15 cellular contexts compared by ENCODE assay signal in the genomic region with DNA sequence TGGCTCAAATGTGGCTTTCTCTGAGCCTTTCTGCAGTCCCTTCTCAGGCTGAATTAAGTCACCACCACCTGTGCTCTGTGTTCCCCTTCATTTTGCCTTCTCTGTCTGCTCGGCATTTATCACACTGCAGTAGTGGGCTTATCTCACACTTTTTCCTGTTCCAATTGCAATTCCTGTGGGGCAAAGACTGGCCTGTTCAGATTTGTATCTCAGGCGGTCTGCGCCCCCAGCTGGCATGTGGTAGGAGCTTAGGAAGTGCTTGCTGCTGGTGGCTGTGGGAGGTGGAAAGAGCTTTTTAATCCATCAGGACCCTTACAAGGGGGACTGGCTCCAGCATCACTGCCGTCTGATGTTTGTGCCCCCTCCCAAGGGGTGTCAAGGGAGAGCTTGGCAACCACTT. TPM values are rescaled to one million over a fixed set of nuclear protein-coding genes. Genes with fewer than 3 reads are reported as not detected.
A peak's percentile ranks its signal among the peaks of the same experiment; 100 is the strongest.
DNase-seq lines count a peak whose midpoint lies in the region; ATAC-seq and TF ChIP-seq lines count a peak whose summit lies in the region.
"Had no signal": no experiment of that assay in that cellular context is flagged by ENCODE, and none has a peak within 500 bp of the region (broad histone marks: within the 10 kb centered on the region; RNA-seq: fewer than 3 reads in every experiment).

No MANE protein-coding gene starts in this region.

- H3K9me3 ChIP-seq in heart right ventricle (no peaks in the 10 kb centered on the region), right atrium auricular region (no peaks in the 10 kb centered on the region)

- H3K4me3 Mint-ChIP-seq in GM23338 = no peak overlapping the region
- peak overlapping the region; percentile 68 for H3K4me3 Mint-ChIP-seq in natural killer cell treated with Interleukin-12 subunit alpha and Interleukin-12 subunit beta and Interleukin-15 and Interleukin-18, amount 100 ng/mL, for 72 hours

- DNase-seq in activated CD8-positive, alpha-beta memory T cell treated with anti-CD3 and anti-CD28 coated beads for 24 hours = peak; percentile 42
- DNase-seq in activated CD8-positive, alpha-beta memory T cell treated with anti-CD3 and anti-CD28 coated beads, Interleukin-2, amount 50 U/mL, for 48 hours = no peak
- DNase-seq in GM23338 (ENCODE audit: low spot score) = no peak
- peak; percentile 43 for DNase-seq in dermis blood vessel endothelial cell
- DNase-seq in natural killer cell treated with Interleukin-12 subunit alpha and Interleukin-12 subunit beta and Interleukin-15 and Interleukin-18, amount 100 ng/mL, for 72 hours (ENCODE audit: low spot score) = no peak
- no peak for DNase-seq in heart right ventricle
- no peak for DNase-seq in right atrium auricular region (ENCODE audit: low spot score)
- DNase-seq in SKM-1 treated with dmso at 0.1 percent for 144 hours (lab: John Stamatoyannopoulos, UW; ENCODE audit: unreplicated experiment) = no peak
- DNase-seq: H7, Karpas-422, NCI-H1105 treated with DMSO at 0.1 percent for 48 hours, NCI-H187 treated with DMSO at 0.1 percent for 48 hours, NCI-H2171, NCI-H446 treated with DMSO at 0.1 percent for 48 hours, NCI-H748 treated with DMSO at 0.1 percent for 48 hours had no signal

- no peak for ATAC-seq in GM23338
- ATAC-seq in natural killer cell treated with Interleukin-12 subunit alpha and Interleukin-12 subunit beta and Interleukin-15 and Interleukin-18, amount 100 ng/mL, for 72 hours = no peak
- ATAC-seq in heart right ventricle = no peak

- H3K9me2 ChIP-seq in GM23338 (ENCODE audit: insufficient read depth) = 0 out of 2 replicates have a peak, but pooled peaks cover 2% of the 10 kb centered on the region

- H3K27ac Mint-ChIP-seq in GM23338 = no peak overlapping the region
- peak overlapping the region; percentile 87 to 97 for H3K27ac Mint-ChIP-seq in natural killer cell treated with Interleukin-12 subunit alpha and Interleukin-12 subunit beta and Interleukin-15 and Interleukin-18, amount 100 ng/mL, for 72 hours

- no peaks in the 10 kb centered on the region for H3K36me3 ChIP-seq in GM23338 (ENCODE audit: insufficient read depth)
- peaks cover 0 to 3% (median 0%) of the 10 kb centered on the region in 9 donors for H3K36me3 ChIP-seq in heart right ventricle
- no peaks in the 10 kb centered on the region for H3K36me3 ChIP-seq in right atrium auricular region

- no peak overlapping the region for H3K4me2 ChIP-seq in GM23338

- no peaks in the 10 kb centered on the region for H3K79me2 ChIP-seq in GM23338 (replicated peaks; ENCODE audit: insufficient read depth)

- H3K27me3 ChIP-seq in GM23338 (ENCODE audit: insufficient read depth) = no peaks in the 10 kb centered on the region
- no peaks in the 10 kb centered on the region for H3K27me3 ChIP-seq in heart right ventricle
- no peaks in the 10 kb centered on the region for H3K27me3 ChIP-seq in right atrium auricular region

- H3K27me3 Mint-ChIP-seq in GM23338 (ENCODE audit: insufficient read depth, low read depth, poor library complexity) = peaks cover 3% of the 10 kb centered on the region
- no peaks in the 10 kb centered on the region for H3K27me3 Mint-ChIP-seq in natural killer cell treated with Interleukin-12 subunit alpha and Interleukin-12 subunit beta and Interleukin-15 and Interleukin-18, amount 100 ng/mL, for 72 hours

- H3K4me1 ChIP-seq in GM23338 (ENCODE audit: insufficient read depth) (no peaks in the 10 kb centered on the region), heart right ventricle (peaks cover 8 to 63% (median 46%) of the 10 kb centered on the region in 9 donors), right atrium auricular region (peaks cover 0 to 45% of the 10 kb centered on the region in 2 donors)

- H3K4me1 Mint-ChIP-seq in GM23338 = peaks cover 18% of the 10 kb centered on the region
- peaks cover 91 to 93% of the 10 kb centered on the region in 2 donors for H3K4me1 Mint-ChIP-seq in natural killer cell treated with Interleukin-12 subunit alpha and Interleukin-12 subunit beta and Interleukin-15 and Interleukin-18, amount 100 ng/mL, for 72 hours (ENCODE audit: low read depth in 2 of 2)

- H4K20me1 ChIP-seq in GM23338 (replicated peaks; ENCODE audit: insufficient read depth) = no peaks in the 10 kb centered on the region

- intact Hi-C loops in heart right ventricle (cut with DNase I) = loop anchor here in 1 of 10 donors (5.0 kb wide), 1 partner anchor 416 kb away; no protein-coding TSS in a partner anchor

- 65 to 72% methylated on average over 4 of the region's 4 CpGs for WGBS in heart right ventricle, 2 donors

- no peak overlapping the region for H2AFZ ChIP-seq in GM23338

- no peaks in the 10 kb centered on the region for H3K36me3 Mint-ChIP-seq in GM23338 (ENCODE audit: low read depth)
- H3K36me3 Mint-ChIP-seq in natural killer cell treated with Interleukin-12 subunit alpha and Interleukin-12 subunit beta and Interleukin-15 and Interleukin-18, amount 100 ng/mL, for 72 hours = peaks cover 9% of the 10 kb centered on the region

- H3F3A ChIP-seq in GM23338 (replicated peaks; ENCODE audit: low read depth) = no peaks in the 10 kb centered on the region

- no peak overlapping the region for H3K27ac ChIP-seq in GM23338 (ENCODE audit: low read depth)
- no peak overlapping the region for H3K27ac ChIP-seq in heart right ventricle
- no peak overlapping the region for H3K27ac ChIP-seq in right atrium auricular region

- H3K4me3 ChIP-seq in GM23338 = no peak overlapping the region
- no peak overlapping the region for H3K4me3 ChIP-seq in heart right ventricle
- H3K4me3 ChIP-seq in right atrium auricular region = no peak overlapping the region

- peak; percentile 8 to 22; a peak in 1 of 4 replicates for TF ChIP-seq CTCF in GM23338 (conservative IDR thresholded peaks at IDR 0.05; ENCODE audit: low read depth in 2 of 2)
- no peak for TF ChIP-seq CTCF in heart right ventricle (IDR thresholded peaks at IDR 0.05)
- no peak for TF ChIP-seq CTCF in right atrium auricular region (IDR thresholded peaks at IDR 0.05)

- no peaks in the 10 kb centered on the region for H3K9me3 Mint-ChIP-seq in GM23338
- peaks cover 3% of the 10 kb centered on the region for H3K9me3 Mint-ChIP-seq in natural killer cell treated with Interleukin-12 subunit alpha and Interleukin-12 subunit beta and Interleukin-15 and Interleukin-18, amount 100 ng/mL, for 72 hours

TF ChIP-seq in GM23338, 12 proteins besides CTCF, POLR2A, EP300 and RAD21 (continues in another document):
- TF ChIP-seq EZH2phosphoT487 (IDR thresholded peaks at IDR 0.05; ENCODE audit: unreplicated experiment) (no peak), ETS1 (IDR thresholded peaks at IDR 0.05) (no peak), ZNF331 (CRISPR knock-in tag; IDR thresholded peaks at IDR 0.05; ENCODE audit: low read depth) (no peak)
- TF ChIP-seq, protein P1, sequence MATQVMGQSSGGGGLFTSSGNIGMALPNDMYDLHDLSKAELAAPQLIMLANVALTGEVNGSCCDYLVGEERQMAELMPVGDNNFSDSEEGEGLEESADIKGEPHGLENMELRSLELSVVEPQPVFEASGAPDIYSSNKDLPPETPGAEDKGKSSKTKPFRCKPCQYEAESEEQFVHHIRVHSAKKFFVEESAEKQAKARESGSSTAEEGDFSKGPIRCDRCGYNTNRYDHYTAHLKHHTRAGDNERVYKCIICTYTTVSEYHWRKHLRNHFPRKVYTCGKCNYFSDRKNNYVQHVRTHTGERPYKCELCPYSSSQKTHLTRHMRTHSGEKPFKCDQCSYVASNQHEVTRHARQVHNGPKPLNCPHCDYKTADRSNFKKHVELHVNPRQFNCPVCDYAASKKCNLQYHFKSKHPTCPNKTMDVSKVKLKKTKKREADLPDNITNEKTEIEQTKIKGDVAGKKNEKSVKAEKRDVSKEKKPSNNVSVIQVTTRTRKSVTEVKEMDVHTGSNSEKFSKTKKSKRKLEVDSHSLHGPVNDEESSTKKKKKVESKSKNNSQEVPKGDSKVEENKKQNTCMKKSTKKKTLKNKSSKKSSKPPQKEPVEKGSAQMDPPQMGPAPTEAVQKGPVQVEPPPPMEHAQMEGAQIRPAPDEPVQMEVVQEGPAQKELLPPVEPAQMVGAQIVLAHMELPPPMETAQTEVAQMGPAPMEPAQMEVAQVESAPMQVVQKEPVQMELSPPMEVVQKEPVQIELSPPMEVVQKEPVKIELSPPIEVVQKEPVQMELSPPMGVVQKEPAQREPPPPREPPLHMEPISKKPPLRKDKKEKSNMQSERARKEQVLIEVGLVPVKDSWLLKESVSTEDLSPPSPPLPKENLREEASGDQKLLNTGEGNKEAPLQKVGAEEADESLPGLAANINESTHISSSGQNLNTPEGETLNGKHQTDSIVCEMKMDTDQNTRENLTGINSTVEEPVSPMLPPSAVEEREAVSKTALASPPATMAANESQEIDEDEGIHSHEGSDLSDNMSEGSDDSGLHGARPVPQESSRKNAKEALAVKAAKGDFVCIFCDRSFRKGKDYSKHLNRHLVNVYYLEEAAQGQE (IDR thresholded peaks at IDR 0.05; ENCODE audit: unreplicated experiment) = no peak

RNA-seq across cellular contexts. Expression of gene BMAL1, which starts 21.2 kb away (rescaled TPM):
- total RNA-seq in GM23338 (2014; rRNA removed; shearing (Covaris generic)) = 7.2 and 7.8 TPM in 2 replicates
- polyA plus RNA-seq in GM23338 (2016; fragmentation: Nextera tagmentation; extraction: Ambion mirVana) (5.1 and 5.9 TPM in 2 replicates), heart right ventricle (10 to 100 TPM in 1 of 2 donors, 1 to 10 TPM in 1; 9.8 to 14.7 TPM)
- total RNA-seq in dermis blood vessel endothelial cell (11.6 and 13.3 TPM in 2 replicates), heart right ventricle (10 to 100 TPM in 5 of 10 donors, 1 to 10 TPM in 5; 2.9 to 19.9 (median 7.9) TPM), right atrium auricular region (10 to 100 TPM; 20.7 to 24.9 TPM)
- total RNA-seq in natural killer cell treated with Interleukin-12 subunit alpha and Interleukin-12 subunit beta and Interleukin-15 and Interleukin-18, amount 100 ng/mL, for 72 hours = 10 to 100 TPM; 61.4 to 82.1 TPM

Comparison
In these comparisons a context has a peak if more than half of its experiments do, and no peak if none do; other contexts are left out.
1. DNase-seq: peak in activated CD8-positive, alpha-beta memory T cell treated with anti-CD3 and anti-CD28 coated beads for 24 hours (single experiment) and dermis blood vessel endothelial cell (single experiment); none in activated CD8-positive, alpha-beta memory T cell treated with anti-CD3 and anti-CD28 coated beads, Interleukin-2, amount 50 U/mL, for 48 hours (single experiment), GM23338 (single experiment), natural killer cell treated with Interleukin-12 subunit alpha and Interleukin-12 subunit beta and Interleukin-15 and Interleukin-18, amount 100 ng/mL, for 72 hours (single experiment), heart right ventricle (0 of 2), right atrium auricular region (single experiment) and SKM-1 treated with dmso at 0.1 percent for 144 hours (single experiment).
2. CTCF ChIP-seq: peak in GM23338 (2 of 2); none in heart right ventricle (0 of 9) and right atrium auricular region (0 of 2).